9 cellular contexts compared by ENCODE assay signal in genomic region chr5:150781706-150782614, GRCh38. TPM values are rescaled to one million over a fixed set of nuclear protein-coding genes. Genes with fewer than 3 reads are reported as not detected.
DNase-seq lines count a peak whose midpoint lies in the region; ATAC-seq, FAIRE-seq and TF ChIP-seq lines count a peak whose summit lies in the region.
"Had no signal": no experiment of that assay in that cellular context is flagged by ENCODE, and none has a peak within 500 bp of the region (broad histone marks: within the 10 kb centered on the region; RNA-seq: fewer than 3 reads in every experiment).

No MANE protein-coding gene starts in this region.

- H2AFZ ChIP-seq in HepG2 (ENCODE audit: low read length), result no peak overlapping the region

- TF ChIP-seq RAD21 in HepG2 (CRISPR knock-in tag; IDR thresholded peaks at IDR 0.05), result no peak

- in situ Hi-C loops in HepG2 (cut with HindIII; ENCODE audit: extremely low pct_ligation_motif_present, low pct_unique_long_range_greater_than_20kb), result no loop called here

- peak overlapping the region; percentile 79 for H3K27ac ChIP-seq in HepG2 (ENCODE audit: extremely low read length, insufficient read depth, low read length)
- peak overlapping the region; percentile 84 to 95 (median 91) for H3K27ac ChIP-seq in upper lobe of left lung

- H3K36me3 Mint-ChIP-seq in activated CD4-positive, alpha-beta T cell treated with anti-CD3 and anti-CD28 coated beads, Interleukin-2, amount 10 ng/mL, durations not matched to agents 24 days and 14 days (ENCODE audit: low read depth), result peaks cover 15% of the 10 kb centered on the region

- no peaks in the 10 kb centered on the region for H4K20me1 ChIP-seq in HepG2 (ENCODE audit: insufficient read depth, low read length)

- TF ChIP-seq CTCF in HepG2 (CRISPR knock-in tag; IDR thresholded peaks at IDR 0.05), result no peak
- TF ChIP-seq CTCF in upper lobe of left lung (IDR thresholded peaks at IDR 0.05), result peak in 1 of 6 experiments; percentile 15

- intact Hi-C loops in activated CD4-positive, alpha-beta T cell treated with anti-CD3 and anti-CD28 coated beads, Interleukin-2, amount 10 ng/mL, durations not matched to agents 24 days and 14 days (cut with micrococcal nuclease), result loop anchor here (2.0 to 5.0 kb wide), 4 partner anchors 219 to 369 kb away; partner anchors contain the start of gene TNIP1
- intact Hi-C loops in HepG2 (cut with micrococcal nuclease; ENCODE audit: unreplicated experiment), result no loop called here

- H3K27ac Mint-ChIP-seq in activated CD4-positive, alpha-beta T cell treated with anti-CD3 and anti-CD28 coated beads, Interleukin-2, amount 10 ng/mL, durations not matched to agents 24 days and 14 days, result peak overlapping the region; percentile 97

- peak; percentile 59 for DNase-seq in activated CD4-positive, alpha-beta T cell treated with anti-CD3 and anti-CD28 coated beads, Interleukin-2, amount 10 ng/mL, durations not matched to agents 24 days and 14 days
- DNase-seq in activated CD4-positive, alpha-beta T cell treated with anti-CD3 and anti-CD28 coated beads for 1 hour, result no peak
- DNase-seq in astrocyte of the hippocampus (ENCODE audit: low read depth, low spot score) (peak; percentile 86), HepG2 (ENCODE audit: low spot score) (peak; percentile 78), upper lobe of left lung (peak in 1 of 2 donors; percentile 11), NCI-H2107 treated with DMSO at 0.1 percent for 48 hours (lab: John Stamatoyannopoulos, UW; ENCODE audit: unreplicated experiment) (no peak), NCI-H1092 treated with DMSO at 0.1 percent for 48 hours (lab: John Stamatoyannopoulos, UW) (no peak)

- H3K4me3 Mint-ChIP-seq in activated CD4-positive, alpha-beta T cell treated with anti-CD3 and anti-CD28 coated beads, Interleukin-2, amount 10 ng/mL, durations not matched to agents 24 days and 14 days, result peak overlapping the region; percentile 100

- peak; percentile 13 to 80; a peak in 3 of 4 replicates for TF ChIP-seq POLR2A in HepG2 (IDR thresholded peaks at IDR 0.05; ENCODE audit: insufficient read depth in 1 of 2, low read depth in 2 of 2, low read length in 2 of 2)
- no peak for TF ChIP-seq POLR2A in upper lobe of left lung (IDR thresholded peaks at IDR 0.05)

- peaks cover 66% of the 10 kb centered on the region for H3K4me1 Mint-ChIP-seq in activated CD4-positive, alpha-beta T cell treated with anti-CD3 and anti-CD28 coated beads, Interleukin-2, amount 10 ng/mL, durations not matched to agents 24 days and 14 days

- H3K9me3 Mint-ChIP-seq in activated CD4-positive, alpha-beta T cell treated with anti-CD3 and anti-CD28 coated beads, Interleukin-2, amount 10 ng/mL, durations not matched to agents 24 days and 14 days, result peaks cover 4% of the 10 kb centered on the region

- BruUV-seq in HepG2 (replicated peaks; lab: Mats Ljungman, UMichigan), result no TSS peak

- peak; percentile 72 for FAIRE-seq in HepG2 (lab: Jason Lieb, UNC)
- FAIRE-seq: D721Med had no signal

- H3K4me2 ChIP-seq in HepG2 (ENCODE audit: low read depth, low read length), result peak overlapping the region; percentile 98

- H3K9me3 ChIP-seq in HepG2 (ENCODE audit: low read length), result no peaks in the 10 kb centered on the region
- no peaks in the 10 kb centered on the region for H3K9me3 ChIP-seq in upper lobe of left lung

- H3K27me3 Mint-ChIP-seq in activated CD4-positive, alpha-beta T cell treated with anti-CD3 and anti-CD28 coated beads, Interleukin-2, amount 10 ng/mL, durations not matched to agents 24 days and 14 days, result no peaks in the 10 kb centered on the region

- 1% methylated on average over 6 of the region's 10 CpGs for WGBS in HepG2 (ENCODE audit: low lambda C conversion rate)
- WGBS in upper lobe of left lung, 2 donors, result 57 to 68% methylated on average over 6 to 10 of the region's 10 CpGs

- H3K4me3 ChIP-seq in HepG2 (replicated peaks in 1 of 3; ENCODE audit: insufficient read depth in 1 of 3, low read depth in 2 of 3, low read length in 3 of 3) (peak overlapping the region; percentile 41 to 90 (median 79)), upper lobe of left lung (peak overlapping the region in 1 of 4 donors; percentile 75)

- H3K4me1 ChIP-seq in HepG2 (ENCODE audit: insufficient read depth, low read length) (peaks cover 80% of the 10 kb centered on the region), upper lobe of left lung (peaks cover 39 to 56% (median 49%) of the 10 kb centered on the region in 4 donors)

- TF ChIP-seq EP300 in HepG2 (IDR thresholded peaks at IDR 0.05; ENCODE audit: low read depth in 2 of 2, low read length in 2 of 2) (peak in 1 of 2 experiments; percentile 29; a peak in 2 of 4 replicates), HepG2 (CRISPR knock-in tag; IDR thresholded peaks at IDR 0.05; ENCODE audit: borderline replicate concordance) (no peak), upper lobe of left lung (IDR thresholded peaks at IDR 0.05) (peak in 1 of 4 donors; percentile 24)

- peaks cover 72% of the 10 kb centered on the region for H3K79me2 ChIP-seq in HepG2 (ENCODE audit: insufficient read depth, low read length)

- POLR2A ChIA-PET in HepG2 (lab: Yijun Ruan, JAX), result interaction anchor here (0.9 to 3.2 kb wide), 3 partner anchors 18 to 81 kb away, joined by 5 to 21 read pairs (median 5); partner anchors contain the start of genes DCTN4 and RBM22

- CTCF ChIA-PET in HepG2 (lab: Yijun Ruan, JAX; ENCODE audit: low intra/inter-chr PET ratio, low total read pairs), result no interaction called here

- peak; percentile 69 for ATAC-seq in HepG2
- peak; percentile 6 to 56 for ATAC-seq in upper lobe of left lung (ENCODE audit: low FRiP score in 2 of 2)
- no peak for ATAC-seq in GM21786 (IDR thresholded peaks at IDR 0.05; ENCODE audit: unreplicated experiment)

- no peaks in the 10 kb centered on the region; a peak in 1 of 5 replicates for H3K27me3 ChIP-seq in HepG2 (ENCODE audit: control insufficient read depth in 1 of 2, insufficient read depth in 2 of 2, low read length in 2 of 2)
- no peaks in the 10 kb centered on the region for H3K27me3 ChIP-seq in upper lobe of left lung

- peak overlapping the region; percentile 74 for H3K9ac ChIP-seq in HepG2 (ENCODE audit: insufficient read depth, low read depth, low read length)

- H3K36me3 ChIP-seq in HepG2 (replicated peaks in 1 of 2; ENCODE audit: control insufficient read depth in 1 of 2, insufficient read depth in 2 of 2, low read length in 2 of 2) (peaks cover 1 to 4% of the 10 kb centered on the region in 2 experiments; a peak in 1 of 5 replicates), upper lobe of left lung (no peaks in the 10 kb centered on the region)

RNA-seq across cellular contexts. Expression of gene SMIM3, which starts 3.4 kb away (rescaled TPM):
- total RNA-seq in activated CD4-positive, alpha-beta T cell treated with anti-CD3 and anti-CD28 coated beads, Interleukin-2, amount 10 ng/mL, durations not matched to agents 24 days and 14 days, result 13.8 and 16.6 TPM in 2 replicates
- total RNA-seq in HepG2 (2016; rRNA removed; fragmentation: Illumina TruSeq; extraction: Trizol) (11.6 and 14.1 TPM in 2 replicates), upper lobe of left lung (10 to 100 TPM; 20.4 to 40.0 (median 21.6) TPM)
- total RNA-seq in HepG2 (2016; cell fraction: cytosol; rRNA removed; fragmentation: Illumina TruSeq; extraction: Trizol; ENCODE audit: low read depth), result 17.2 and 21.9 TPM in 2 replicates
- total RNA-seq in HepG2 (2016; cell fraction: insoluble cytoplasmic fraction; rRNA removed; fragmentation: Illumina TruSeq; extraction: Trizol), result 12.8 and 13.2 TPM in 2 replicates
- 26.9 and 32.8 TPM in 2 replicates for total RNA-seq in HepG2 (2016; cell fraction: membrane; rRNA removed; fragmentation: Illumina TruSeq; extraction: Trizol)
- 5.2 and 6.0 TPM in 2 replicates for total RNA-seq in HepG2 (2016; cell fraction: nucleus; rRNA removed; fragmentation: Illumina TruSeq; extraction: Trizol)
- polyA plus RNA-seq in HepG2 (2011; rRNA removed), result 71.3 and 96.7 TPM in 2 replicates
- polyA plus RNA-seq in HepG2 (2011; cell fraction: cytosol; rRNA removed), result 110 and 111 TPM in 2 replicates
- 25.5 and 30.6 TPM in 2 replicates for polyA plus RNA-seq in HepG2 (2011; cell fraction: nucleus; rRNA removed)
- polyA plus RNA-seq in HepG2 (2012), result 81.2 and 85.5 TPM in 2 replicates
- 17.8 and 26.6 TPM in 2 replicates for polyA plus RNA-seq in HepG2 (2016; cell fraction: cytosol; fragmentation: Illumina TruSeq; extraction: Trizol; ENCODE audit: low read depth)
- polyA plus RNA-seq in HepG2 (2016; cell fraction: insoluble cytoplasmic fraction; fragmentation: Illumina TruSeq; extraction: Trizol; ENCODE audit: low read depth), result 12.2 and 14.7 TPM in 2 replicates
- 22.1 and 31.4 TPM in 2 replicates for polyA plus RNA-seq in HepG2 (2016; cell fraction: membrane; fragmentation: Illumina TruSeq; extraction: Trizol; ENCODE audit: low read depth)
- polyA plus RNA-seq in HepG2 (2016; cell fraction: nucleus; fragmentation: Illumina TruSeq; extraction: Trizol; ENCODE audit: insufficient read depth, low read depth), result 8.9 and 9.4 TPM in 2 replicates
- 0.09 and 62.7 TPM in 2 replicates for polyA minus RNA-seq in HepG2 (2011; rRNA and poly(A)+ RNA removed; ENCODE audit: low replicate concordance)
- 32.4 and 33.9 TPM in 2 replicates for polyA minus RNA-seq in HepG2 (2011; cell fraction: cytosol; rRNA and poly(A)+ RNA removed)
- polyA minus RNA-seq in HepG2 (2011; cell fraction: nucleus; rRNA and poly(A)+ RNA removed), result 9.8 and 12.9 TPM in 2 replicates

RNA-seq across cellular contexts. Expression of gene DCTN4, which starts 23.1 kb away (rescaled TPM):
- total RNA-seq in activated CD4-positive, alpha-beta T cell treated with anti-CD3 and anti-CD28 coated beads, Interleukin-2, amount 10 ng/mL, durations not matched to agents 24 days and 14 days, result 43.9 and 44.8 TPM in 2 replicates
- total RNA-seq in HepG2 (2016; rRNA removed; fragmentation: Illumina TruSeq; extraction: Trizol), result 26.9 and 39.7 TPM in 2 replicates
- total RNA-seq in HepG2 (2016; cell fraction: cytosol; rRNA removed; fragmentation: Illumina TruSeq; extraction: Trizol; ENCODE audit: low read depth), result 3.5 and 5.2 TPM in 2 replicates
- 28.4 and 40.9 TPM in 2 replicates for total RNA-seq in HepG2 (2016; cell fraction: insoluble cytoplasmic fraction; rRNA removed; fragmentation: Illumina TruSeq; extraction: Trizol)
- 16.8 and 20.1 TPM in 2 replicates for total RNA-seq in HepG2 (2016; cell fraction: membrane; rRNA removed; fragmentation: Illumina TruSeq; extraction: Trizol)
- 29.2 and 37.4 TPM in 2 replicates for total RNA-seq in HepG2 (2016; cell fraction: nucleus; rRNA removed; fragmentation: Illumina TruSeq; extraction: Trizol)
- 21.5 and 24.1 TPM in 2 replicates for polyA plus RNA-seq in HepG2 (2011; rRNA removed)
- 17.3 and 22.7 TPM in 2 replicates for polyA plus RNA-seq in HepG2 (2011; cell fraction: cytosol; rRNA removed)
- polyA plus RNA-seq in HepG2 (2011; cell fraction: nucleus; rRNA removed), result 18.6 and 20.3 TPM in 2 replicates
- polyA plus RNA-seq in HepG2 (2012), result 18.3 and 23.7 TPM in 2 replicates
- 1.7 and 1.8 TPM in 2 replicates for polyA plus RNA-seq in HepG2 (2016; cell fraction: cytosol; fragmentation: Illumina TruSeq; extraction: Trizol; ENCODE audit: low read depth)
- 42.0 and 42.5 TPM in 2 replicates for polyA plus RNA-seq in HepG2 (2016; cell fraction: insoluble cytoplasmic fraction; fragmentation: Illumina TruSeq; extraction: Trizol; ENCODE audit: low read depth)
- 7.3 and 8.7 TPM in 2 replicates for polyA plus RNA-seq in HepG2 (2016; cell fraction: membrane; fragmentation: Illumina TruSeq; extraction: Trizol; ENCODE audit: low read depth)
- polyA plus RNA-seq in HepG2 (2016; cell fraction: nucleus; fragmentation: Illumina TruSeq; extraction: Trizol; ENCODE audit: insufficient read depth, low read depth), result 24.5 and 29.7 TPM in 2 replicates
- 41.6 and 54.4 TPM in 2 replicates for polyA minus RNA-seq in HepG2 (2011; rRNA and poly(A)+ RNA removed; ENCODE audit: low replicate concordance)
- polyA minus RNA-seq in HepG2 (2011; cell fraction: cytosol; rRNA and poly(A)+ RNA removed), result 26.7 and 27.0 TPM in 2 replicates
- 59.4 and 66.0 TPM in 2 replicates for polyA minus RNA-seq in HepG2 (2011; cell fraction: nucleus; rRNA and poly(A)+ RNA removed)
- total RNA-seq in upper lobe of left lung, result 100 to 1,000 TPM in 1 of 6 donors, 10 to 100 TPM in 5; 37.8 to 111 (median 71.4) TPM

Comparison
In these comparisons a context has a peak if more than half of its experiments do, and no peak if none do; other contexts are left out.
1. DNase-seq: peak in activated CD4-positive, alpha-beta T cell treated with anti-CD3 and anti-CD28 coated beads, Interleukin-2, amount 10 ng/mL, durations not matched to agents 24 days and 14 days (single experiment), astrocyte of the hippocampus (single experiment) and HepG2 (single experiment); none in activated CD4-positive, alpha-beta T cell treated with anti-CD3 and anti-CD28 coated beads for 1 hour (single experiment), NCI-H2107 treated with DMSO at 0.1 percent for 48 hours (single experiment) and NCI-H1092 treated with DMSO at 0.1 percent for 48 hours (single experiment).
2. POLR2A ChIP-seq: peak in HepG2 (2 of 2); none in upper lobe of left lung (0 of 4).